ENCODE assay signal across 8 cellular contexts in the genomic region with DNA sequence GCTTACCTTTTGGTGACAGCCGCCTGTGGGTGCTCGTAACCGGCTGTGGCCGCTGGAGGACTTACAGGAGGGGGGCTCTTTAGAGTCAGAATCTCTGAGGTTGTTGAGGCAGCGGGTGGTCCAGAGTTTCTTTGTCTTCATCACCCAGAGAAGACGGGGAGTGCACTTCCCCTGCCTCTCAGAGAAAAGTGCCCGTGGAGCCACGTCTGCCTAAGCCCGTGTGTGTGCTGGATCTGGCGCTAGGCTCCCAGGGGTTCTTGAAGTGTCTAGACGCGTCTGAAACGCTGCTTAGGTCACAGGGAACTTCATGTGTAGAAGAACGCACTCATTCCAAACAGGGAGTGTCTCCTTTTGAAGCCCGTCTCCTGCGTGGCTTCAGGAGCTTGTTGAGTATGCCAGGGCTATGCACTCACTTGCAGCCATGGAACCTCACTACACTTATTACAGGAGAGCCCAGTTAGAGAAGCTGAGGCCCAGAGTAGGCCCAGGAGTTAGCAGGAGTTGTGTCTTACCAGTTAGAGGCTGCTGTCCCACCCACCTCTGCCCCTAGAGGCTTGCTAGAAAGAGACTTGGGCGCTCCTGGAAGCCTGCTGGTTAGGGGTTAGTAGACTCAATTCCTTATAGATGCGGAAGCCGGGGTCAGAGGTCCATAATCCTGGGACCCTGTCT. TPM values are rescaled to one million over a fixed set of nuclear protein-coding genes. Genes with fewer than 3 reads are reported as not detected.
DNase-seq lines count a peak whose midpoint lies in the region; ATAC-seq, FAIRE-seq and TF ChIP-seq lines count a peak whose summit lies in the region.

No MANE protein-coding gene starts in this region.

- H3K9ac ChIP-seq in endothelial cell of umbilical vein (replicated peaks; ENCODE audit: extremely low read depth, insufficient read depth, low read length): peak overlapping the region; percentile 53

- H3K4me2 ChIP-seq in endothelial cell of umbilical vein (ENCODE audit: insufficient read depth, low read length): peak overlapping the region; percentile 79

- CTCF ChIA-PET in endothelial cell of umbilical vein (lab: Charles Lee): interaction anchor here (1.5 to 3.1 kb wide), 3 partner anchors 11 to 113 kb away, joined by 5 to 22 read pairs (median 15); no protein-coding TSS in a partner anchor

- peaks cover 11% of the 10 kb centered on the region for H3K4me1 ChIP-seq in endothelial cell of umbilical vein (ENCODE audit: control insufficient read depth, extremely low read depth, insufficient read depth, low read length)
- peaks cover 18 to 21% (median 18%) of the 10 kb centered on the region in 3 donors for H3K4me1 ChIP-seq in pancreas

- intact Hi-C loops in endothelial cell of umbilical vein (cut with micrococcal nuclease) (loop anchor here (2.0 to 5.0 kb wide), 3 partner anchors 19 to 111 kb away; a partner anchor contains a TSS), pancreas (cut with DNase I) (loop anchor here in 1 of 3 donors (5.0 kb wide), 1 partner anchor 61 kb away; no protein-coding TSS in a partner anchor)

- H3K36me3 ChIP-seq in endothelial cell of umbilical vein (ENCODE audit: control insufficient read depth in 2 of 2, extremely low read depth in 1 of 2, insufficient read depth in 2 of 2, low read length in 2 of 2) (peaks cover 9 to 25% of the 10 kb centered on the region in 2 experiments), pancreas (peaks cover 4 to 30% (median 5%) of the 10 kb centered on the region in 3 donors)

- POLR2A ChIA-PET in endothelial cell of umbilical vein (lab: Charles Lee): interaction anchor here (1.0 kb wide), 1 partner anchor 58 kb away, joined by 3 read pairs; a partner anchor contains a TSS

- H4K20me1 ChIP-seq in endothelial cell of umbilical vein (replicated peaks; ENCODE audit: control insufficient read depth, extremely low read depth, insufficient read depth, low read length): no peaks in the 10 kb centered on the region

- H3K27me3 ChIP-seq in endothelial cell of umbilical vein (ENCODE audit: control insufficient read depth in 2 of 2, insufficient read depth in 2 of 2, low read length in 2 of 2): peaks cover 0 to 3% of the 10 kb centered on the region in 2 experiments
- H3K27me3 ChIP-seq in pancreas: no peaks in the 10 kb centered on the region

- ATAC-seq in pancreas: no peak
- ATAC-seq in GM21515 (IDR thresholded peaks at IDR 0.05; ENCODE audit: unreplicated experiment): no peak

- TF ChIP-seq POLR2A in endothelial cell of umbilical vein (IDR thresholded peaks at IDR 0.05; ENCODE audit: low read depth, low read length): no peak

- FAIRE-seq in endothelial cell of umbilical vein (lab: Jason Lieb, UNC): peak; percentile 4
- FAIRE-seq in pancreas (lab: Jason Lieb, UNC): no peak

- no peaks in the 10 kb centered on the region for H3K9me3 ChIP-seq in endothelial cell of umbilical vein (replicated peaks; ENCODE audit: control insufficient read depth, insufficient read depth, low read length)
- H3K9me3 ChIP-seq in pancreas: no peaks in the 10 kb centered on the region

- no peaks in the 10 kb centered on the region for H3K9me1 ChIP-seq in endothelial cell of umbilical vein (replicated peaks; ENCODE audit: control insufficient read depth, extremely low read depth, insufficient read depth, low read length)

- peaks cover 16% of the 10 kb centered on the region for H3K79me2 ChIP-seq in endothelial cell of umbilical vein (ENCODE audit: control insufficient read depth, insufficient read depth, low read length)

- peak; percentile 49 for DNase-seq in ELR (ENCODE audit: low read depth)
- peak; percentile 11 for DNase-seq in OCI-M1 (lab: John Stamatoyannopoulos, UW)
- DNase-seq in endothelial cell of umbilical vein (ENCODE audit: low read depth, low spot score): peak; percentile 28
- DNase-seq in pancreas: no peak
- DNase-seq in occipital lobe (lab: John Stamatoyannopoulos, UW): no peak
- DNase-seq in GOT3 (lab: John Stamatoyannopoulos, UW): no peak
- DNase-seq in NCI-H1048 (lab: John Stamatoyannopoulos, UW): no peak

- H3K27ac ChIP-seq in endothelial cell of umbilical vein (ENCODE audit: insufficient read depth, low read depth, low read length) (no peak overlapping the region), pancreas (peak overlapping the region; percentile 44 to 81 (median 72))

- BruUV-seq in endothelial cell of umbilical vein (replicated peaks; lab: Mats Ljungman, UMichigan): TSS peak; percentile 17

- WGBS in pancreas, 2 donors: 21 to 24% methylated on average over 19 of the region's 19 CpGs

- H2AFZ ChIP-seq in endothelial cell of umbilical vein (ENCODE audit: low read depth, low read length): no peak overlapping the region

- dilution Hi-C loops in endothelial cell of umbilical vein (cut with MboI; ENCODE audit: extremely low pct_ligation_motif_present, low sequenced_read_pairs): no loop called here

- H3K4me3 ChIP-seq in endothelial cell of umbilical vein (replicated peaks in 1 of 3; ENCODE audit: insufficient read depth in 1 of 3, low read depth in 1 of 3, low read length in 3 of 3) (peak overlapping the region; percentile 56 to 76 (median 65)), pancreas (peak overlapping the region; percentile 31 to 87 (median 72))

- TF ChIP-seq CTCF in endothelial cell of umbilical vein (IDR thresholded peaks at IDR 0.05; ENCODE audit: extremely low read depth in 1 of 2, insufficient read depth in 1 of 2, low read depth in 1 of 2, low read length in 2 of 2) (peak in 1 of 2 donors; percentile 15), pancreas (IDR thresholded peaks at IDR 0.05) (no peak)

TF ChIP-seq in endothelial cell of umbilical vein, 7 proteins besides CTCF, POLR2A, EP300 and RAD21 (continues in another document):
- no peak for TF ChIP-seq GATA2 (IDR thresholded peaks at IDR 0.05; ENCODE audit: insufficient read depth, insufficient read length, low read depth, low read length)

RNA-seq across cellular contexts. Expression of a gene that starts 1.3 kb away (rescaled TPM):
- 31.1 and 34.0 TPM in 2 replicates for total RNA-seq in endothelial cell of umbilical vein
- polyA plus RNA-seq in endothelial cell of umbilical vein: 32.5 and 37.0 TPM in 2 replicates
- 25.5 and 28.8 TPM in 2 replicates for polyA plus RNA-seq in endothelial cell of umbilical vein (2011; cell fraction: cytosol; rRNA removed)
- 29.2 and 29.5 TPM in 2 replicates for polyA plus RNA-seq in endothelial cell of umbilical vein (2011; cell fraction: nucleus; rRNA removed)
- 25.4 and 25.9 TPM in 2 replicates for polyA plus RNA-seq in endothelial cell of umbilical vein (2012)
- 21.0 and 23.0 TPM in 2 replicates for polyA minus RNA-seq in endothelial cell of umbilical vein
- polyA minus RNA-seq in endothelial cell of umbilical vein (2011; cell fraction: cytosol; rRNA and poly(A)+ RNA removed): 24.1 TPM
- polyA minus RNA-seq in endothelial cell of umbilical vein (2011; cell fraction: nucleus; rRNA and poly(A)+ RNA removed): 13.8 and 14.6 TPM in 2 replicates
- 10 to 100 TPM; 14.9 to 19.7 (median 16.7) TPM for total RNA-seq in pancreas
- 10 to 100 TPM in 1 of 2 donors, 1 to 10 TPM in 1; 8.4 to 20.1 TPM for polyA plus RNA-seq in pancreas
- total RNA-seq in occipital lobe: 92.6 TPM

RNA-seq across cellular contexts. Expression of a gene that starts 19.6 kb away (rescaled TPM):
- total RNA-seq in endothelial cell of umbilical vein: 389 and 393 TPM in 2 replicates
- 783 and 826 TPM in 2 replicates for polyA plus RNA-seq in endothelial cell of umbilical vein
- 661 and 723 TPM in 2 replicates for polyA plus RNA-seq in endothelial cell of umbilical vein (2011; cell fraction: cytosol; rRNA removed)
- 410 and 499 TPM in 2 replicates for polyA plus RNA-seq in endothelial cell of umbilical vein (2011; cell fraction: nucleus; rRNA removed)
- 438 and 526 TPM in 2 replicates for polyA plus RNA-seq in endothelial cell of umbilical vein (2012)
- 230 and 251 TPM in 2 replicates for polyA minus RNA-seq in endothelial cell of umbilical vein
- polyA minus RNA-seq in endothelial cell of umbilical vein (2011; cell fraction: cytosol; rRNA and poly(A)+ RNA removed): 190 TPM
- polyA minus RNA-seq in endothelial cell of umbilical vein (2011; cell fraction: nucleus; rRNA and poly(A)+ RNA removed): 48.9 and 53.7 TPM in 2 replicates
- total RNA-seq in pancreas: 100 to 1,000 TPM in 1 of 6 donors, 10 to 100 TPM in 5; 55.6 to 105 (median 74.3) TPM
- 100 to 1,000 TPM in 1 of 2 donors, 10 to 100 TPM in 1; 67.9 to 119 TPM for polyA plus RNA-seq in pancreas
- 107 TPM for total RNA-seq in occipital lobe

RNA-seq across cellular contexts. Expression of a gene that starts 20.0 kb away (rescaled TPM):
- total RNA-seq in endothelial cell of umbilical vein: 21.7 and 22.1 TPM in 2 replicates
- 15.4 and 21.0 TPM in 2 replicates for polyA plus RNA-seq in endothelial cell of umbilical vein
- 4.9 and 8.4 TPM in 2 replicates for polyA plus RNA-seq in endothelial cell of umbilical vein (2011; cell fraction: cytosol; rRNA removed)
- 40.5 and 40.6 TPM in 2 replicates for polyA plus RNA-seq in endothelial cell of umbilical vein (2011; cell fraction: nucleus; rRNA removed)
- polyA plus RNA-seq in endothelial cell of umbilical vein (2012): 8.9 and 11.2 TPM in 2 replicates
- polyA minus RNA-seq in endothelial cell of umbilical vein: 19.2 and 25.9 TPM in 2 replicates
- polyA minus RNA-seq in endothelial cell of umbilical vein (2011; cell fraction: cytosol; rRNA and poly(A)+ RNA removed): 14.1 TPM
- polyA minus RNA-seq in endothelial cell of umbilical vein (2011; cell fraction: nucleus; rRNA and poly(A)+ RNA removed): 21.9 and 33.6 TPM in 2 replicates
- 1 to 10 TPM; 6.6 to 9.7 (median 7.4) TPM for total RNA-seq in pancreas
- 10 to 100 TPM; 13.0 to 19.3 TPM for polyA plus RNA-seq in pancreas
- 75.0 TPM for total RNA-seq in occipital lobe

RNA-seq across cellular contexts. Expression of a gene that starts 57.9 kb away (rescaled TPM):
- total RNA-seq in endothelial cell of umbilical vein (15.2 and 19.5 TPM in 2 replicates), pancreas (10 to 100 TPM in 1 of 6 donors, 1 to 10 TPM in 5; 7.1 to 15.2 (median 8.4) TPM), occipital lobe (8.6 TPM)
- polyA plus RNA-seq in endothelial cell of umbilical vein (5.8 and 6.1 TPM in 2 replicates), pancreas (1 to 10 TPM; 5.7 to 9.2 TPM)
- polyA plus RNA-seq in endothelial cell of umbilical vein (2011; cell fraction: cytosol; rRNA removed): 4.3 and 5.8 TPM in 2 replicates
- polyA plus RNA-seq in endothelial cell of umbilical vein (2011; cell fraction: nucleus; rRNA removed): 11.8 and 18.9 TPM in 2 replicates
- polyA plus RNA-seq in endothelial cell of umbilical vein (2012): 12.6 and 18.5 TPM in 2 replicates
- 4.5 and 5.4 TPM in 2 replicates for polyA minus RNA-seq in endothelial cell of umbilical vein
- polyA minus RNA-seq in endothelial cell of umbilical vein (2011; cell fraction: cytosol; rRNA and poly(A)+ RNA removed): 39.3 TPM
- polyA minus RNA-seq in endothelial cell of umbilical vein (2011; cell fraction: nucleus; rRNA and poly(A)+ RNA removed): 6.8 and 9.2 TPM in 2 replicates

RNA-seq across cellular contexts. Expression of a gene that starts 59.2 kb away (rescaled TPM):
- total RNA-seq in endothelial cell of umbilical vein: 22.1 and 31.6 TPM in 2 replicates
- polyA plus RNA-seq in endothelial cell of umbilical vein: 19.9 and 22.2 TPM in 2 replicates
- polyA plus RNA-seq in endothelial cell of umbilical vein (2011; cell fraction: cytosol; rRNA removed): 17.0 and 17.8 TPM in 2 replicates
- 32.3 and 33.8 TPM in 2 replicates for polyA plus RNA-seq in endothelial cell of umbilical vein (2011; cell fraction: nucleus; rRNA removed)
- 14.4 and 17.4 TPM in 2 replicates for polyA plus RNA-seq in endothelial cell of umbilical vein (2012)
- polyA minus RNA-seq in endothelial cell of umbilical vein: 11.5 and 11.9 TPM in 2 replicates
- 20.9 TPM for polyA minus RNA-seq in endothelial cell of umbilical vein (2011; cell fraction: cytosol; rRNA and poly(A)+ RNA removed)
- 12.4 and 17.0 TPM in 2 replicates for polyA minus RNA-seq in endothelial cell of umbilical vein (2011; cell fraction: nucleus; rRNA and poly(A)+ RNA removed)
- 10 to 100 TPM in 5 of 6 donors, 1 to 10 TPM in 1; 9.7 to 21.1 (median 13.1) TPM for total RNA-seq in pancreas
- polyA plus RNA-seq in pancreas: 10 to 100 TPM; 36.2 to 55.3 TPM
- total RNA-seq in occipital lobe: 14.8 TPM

Comparison
In these comparisons a context has a peak if more than half of its experiments do, and no peak if none do; other contexts are left out.
1. DNase-seq: peak in ELR (single experiment), OCI-M1 (single experiment) and endothelial cell of umbilical vein (single experiment); none in pancreas (0 of 6), occipital lobe (single experiment), GOT3 (single experiment) and NCI-H1048 (single experiment).